ENCODE assay signal across 32 cellular contexts in the genomic region with DNA sequence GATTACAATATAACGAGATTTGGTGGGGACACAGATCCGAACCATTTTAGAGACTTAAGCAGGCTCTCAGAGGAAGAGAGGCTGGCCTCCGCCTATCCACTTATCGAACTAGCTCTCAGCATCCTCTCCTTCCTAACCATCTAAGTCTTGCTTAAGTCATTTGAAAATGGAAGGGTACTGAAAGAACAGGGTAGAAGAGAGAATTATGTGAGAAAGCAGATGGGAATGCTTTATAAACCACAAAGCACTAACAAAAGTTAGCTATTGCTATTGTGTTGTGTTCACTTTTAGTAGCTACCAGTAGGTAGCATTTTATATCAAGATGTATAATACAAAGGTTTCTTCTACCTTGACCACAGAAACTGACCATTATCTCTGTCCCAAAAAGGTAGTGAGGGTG.
"Had no signal": no experiment of that assay in that cellular context is flagged by ENCODE, and none has a peak within 500 bp of the region (broad histone marks: within the 10 kb centered on the region; RNA-seq: fewer than 3 reads in every experiment).

No MANE protein-coding gene starts in this region.

- H2AFZ ChIP-seq: parathyroid adenoma had no signal

- H3K4me3 Mint-ChIP-seq: activated CD4-positive, alpha-beta memory T cell treated with anti-CD3 and anti-CD28 coated beads for 36 hours; activated naive CD4-positive, alpha-beta T cell treated with anti-CD3 and anti-CD28 coated beads, Interleukin-2, amount 10 ng/mL, durations not matched to agents 7 days and 5 days; activated naive CD8-positive, alpha-beta T cell treated with anti-CD3 and anti-CD28 coated beads, Interleukin-2, amount 10 ng/mL, durations not matched to agents 7 days and 5 days; central memory CD8-positive, alpha-beta T cell; dendritic cell treated with granulocyte-macrophage colony-stimulating factor and Interleukin-4, amounts not matched to agents 40 ng/mL and 50 ng/mL, for 4 days; endodermal cell; naive thymus-derived CD4-positive, alpha-beta T cell; T-helper 1 cell treated with Interleukin-12 subunit alpha and Interleukin-12 subunit beta and Interleukin-4 antibody, amounts not matched to agents 30 μg/mL and 1 μg/mL, for 36 hours had no signal

- H3K79me2 ChIP-seq: parathyroid adenoma had no signal

- DNase-seq: activated CD4-positive, alpha-beta memory T cell treated with anti-CD3 and anti-CD28 coated beads for 36 hours; activated CD4-positive, alpha-beta T cell treated with anti-CD3 and anti-CD28 coated beads for 48 hours; activated CD8-positive, alpha-beta memory T cell treated with anti-CD3 and anti-CD28 coated beads, Interleukin-2, amount 50 U/mL, for 4 hours; activated gamma-delta T cell; activated naive CD4-positive, alpha-beta T cell treated with anti-CD3 and anti-CD28 coated beads, Interleukin-2, amount 10 ng/mL, durations not matched to agents 7 days and 5 days; activated naive CD8-positive, alpha-beta T cell treated with anti-CD3 and anti-CD28 coated beads, Interleukin-2, amount 10 ng/mL, durations not matched to agents 7 days and 5 days; activated T-cell treated with anti-CD3 and anti-CD28 coated beads, Interleukin-2, amount 50 U/mL, for 1 hour; amniotic stem cell; endodermal cell; left cardiac atrium; left ventricle myocardium superior; midbrain; naive thymus-derived CD4-positive, alpha-beta T cell; nucleus accumbens; psoas muscle; stimulated activated CD4-positive, alpha-beta T cell treated with anti-CD3 and anti-CD28 coated beads, Interleukin-15, amount 100 ng/mL, for 24 hours; stimulated activated CD4-positive, alpha-beta T cell treated with anti-CD3 and anti-CD28 coated beads, Interleukin-2, amount 100 ng/mL, for 24 hours; stimulated activated naive CD4-positive, alpha-beta T cell treated with Interleukin-2 at 50 U/mL for 16 hours; T-helper 9 cell; testis; transverse colon; WERI-Rb-1 had no signal

- H3K9ac ChIP-seq: parathyroid adenoma had no signal

- H3K27me3 ChIP-seq: right atrium auricular region, testis had no signal

- H3K36me3 ChIP-seq: breast epithelium, right atrium auricular region, transverse colon, WERI-Rb-1 had no signal

- H3K9me3 ChIP-seq: breast epithelium, psoas muscle, right atrium auricular region, testis, transverse colon had no signal

- H3K4me3 ChIP-seq: breast epithelium, psoas muscle, right atrium auricular region, testis, transverse colon had no signal

- H3K36me3 Mint-ChIP-seq: activated CD4-positive, alpha-beta memory T cell treated with anti-CD3 and anti-CD28 coated beads for 36 hours; activated naive CD4-positive, alpha-beta T cell treated with anti-CD3 and anti-CD28 coated beads, Interleukin-2, amount 10 ng/mL, durations not matched to agents 7 days and 5 days; activated naive CD8-positive, alpha-beta T cell treated with anti-CD3 and anti-CD28 coated beads, Interleukin-2, amount 10 ng/mL, durations not matched to agents 7 days and 5 days had no signal

- H3K4me1 ChIP-seq: breast epithelium, parathyroid adenoma, testis had no signal

- H3K27ac ChIP-seq: breast epithelium, parathyroid adenoma, psoas muscle, right atrium auricular region, testis, transverse colon, WERI-Rb-1 had no signal

- FAIRE-seq: frontal cortex, islet of Langerhans had no signal

- H3K27ac Mint-ChIP-seq: activated CD4-positive, alpha-beta memory T cell treated with anti-CD3 and anti-CD28 coated beads for 36 hours; activated naive CD4-positive, alpha-beta T cell treated with anti-CD3 and anti-CD28 coated beads, Interleukin-2, amount 10 ng/mL, durations not matched to agents 7 days and 5 days; activated naive CD8-positive, alpha-beta T cell treated with anti-CD3 and anti-CD28 coated beads, Interleukin-2, amount 10 ng/mL, durations not matched to agents 7 days and 5 days; dendritic cell treated with granulocyte-macrophage colony-stimulating factor and Interleukin-4, amounts not matched to agents 40 ng/mL and 50 ng/mL, for 4 days; endodermal cell; naive thymus-derived CD4-positive, alpha-beta T cell; T-helper 1 cell treated with Interleukin-12 subunit alpha and Interleukin-12 subunit beta and Interleukin-4 antibody, amounts not matched to agents 30 μg/mL and 1 μg/mL, for 36 hours had no signal

- H3K9me3 Mint-ChIP-seq: activated CD4-positive, alpha-beta memory T cell treated with anti-CD3 and anti-CD28 coated beads for 36 hours; activated naive CD4-positive, alpha-beta T cell treated with anti-CD3 and anti-CD28 coated beads, Interleukin-2, amount 10 ng/mL, durations not matched to agents 7 days and 5 days; activated naive CD8-positive, alpha-beta T cell treated with anti-CD3 and anti-CD28 coated beads, Interleukin-2, amount 10 ng/mL, durations not matched to agents 7 days and 5 days; central memory CD8-positive, alpha-beta T cell; dendritic cell treated with granulocyte-macrophage colony-stimulating factor and Interleukin-4, amounts not matched to agents 40 ng/mL and 50 ng/mL, for 4 days; endodermal cell; T-helper 1 cell treated with Interleukin-12 subunit alpha and Interleukin-12 subunit beta and Interleukin-4 antibody, amounts not matched to agents 30 μg/mL and 1 μg/mL, for 36 hours had no signal

- H3K4me1 Mint-ChIP-seq: activated naive CD4-positive, alpha-beta T cell treated with anti-CD3 and anti-CD28 coated beads, Interleukin-2, amount 10 ng/mL, durations not matched to agents 7 days and 5 days; activated naive CD8-positive, alpha-beta T cell treated with anti-CD3 and anti-CD28 coated beads, Interleukin-2, amount 10 ng/mL, durations not matched to agents 7 days and 5 days had no signal

- ATAC-seq: activated CD4-positive, CD25-positive, alpha-beta regulatory T cell treated with anti-CD3 and anti-CD28 coated beads, Interleukin-2, amount 50 U/mL, for 24 hours; esophagus mucosa; left cardiac atrium; left ventricle myocardium superior; naive thymus-derived CD4-positive, alpha-beta T cell; psoas muscle had no signal
